10 cellular contexts compared by ENCODE assay signal in the genomic region with DNA sequence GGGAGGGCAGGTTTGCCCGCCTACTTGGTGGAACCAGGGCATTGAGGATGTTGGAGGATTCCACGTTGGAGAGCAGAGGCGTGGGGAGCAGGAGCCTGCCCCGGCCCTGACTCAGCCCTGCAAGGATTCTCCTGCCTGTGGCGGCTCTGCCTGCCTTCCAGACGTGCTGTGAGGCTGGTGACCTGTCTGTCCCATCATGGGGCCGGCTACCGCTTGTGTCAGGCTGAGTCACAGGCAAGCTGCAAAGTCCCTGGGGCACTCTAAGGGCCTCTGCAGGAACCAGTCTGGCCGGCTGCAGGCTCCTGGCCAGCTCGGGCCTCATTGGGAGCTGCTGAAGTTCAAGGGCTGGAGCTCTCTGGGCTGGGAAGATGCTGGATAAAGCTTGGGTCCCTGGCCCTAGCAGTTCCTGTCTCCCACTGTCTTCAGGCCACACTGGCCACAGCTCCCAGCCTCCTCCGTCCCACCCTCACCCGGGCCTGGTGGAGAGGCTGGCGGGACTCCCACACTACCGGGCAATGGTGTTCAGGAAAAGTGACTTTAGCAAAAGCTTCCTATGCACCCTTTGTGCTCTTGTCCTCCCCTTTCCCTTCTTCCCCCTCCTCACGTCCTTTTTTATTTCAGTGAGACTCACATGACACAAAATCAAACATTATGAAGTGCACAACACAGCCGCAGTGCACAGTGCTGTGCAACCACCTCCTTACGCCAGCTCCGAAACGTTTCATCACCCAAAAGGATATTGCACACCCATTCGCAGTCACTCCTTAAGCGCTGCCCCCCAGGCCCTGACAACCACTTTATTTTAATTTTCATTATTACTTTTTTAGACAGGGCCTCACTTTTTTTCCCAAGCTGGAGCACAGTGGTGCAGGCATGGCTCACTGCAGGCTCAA. TPM values are rescaled to one million over a fixed set of nuclear protein-coding genes. Genes with fewer than 3 reads are reported as not detected.
DNase-seq lines count a peak whose midpoint lies in the region; ATAC-seq and TF ChIP-seq lines count a peak whose summit lies in the region.
"Had no signal": no experiment of that assay in that cellular context is flagged by ENCODE, and none has a peak within 500 bp of the region (broad histone marks: within the 10 kb centered on the region; RNA-seq: fewer than 3 reads in every experiment).

No MANE protein-coding gene starts in this region.

- TF ChIP-seq CTCF in BE2C (IDR thresholded peaks at IDR 0.05; ENCODE audit: low read depth, low read length) = no peak
- TF ChIP-seq CTCF in HL-60 (IDR thresholded peaks at IDR 0.05; ENCODE audit: insufficient read depth, low read length) = no peak
- TF ChIP-seq CTCF in adrenal gland (IDR thresholded peaks at IDR 0.05) = no peak

- H3K27ac ChIP-seq in HL-60 (replicated peaks) (peak overlapping the region; percentile 86), adrenal gland (peak overlapping the region in 1 of 5 donors; percentile 21)

- no peaks in the 10 kb centered on the region for H3K4me1 ChIP-seq in BE2C
- peaks cover 0 to 4% of the 10 kb centered on the region in 2 donors for H3K4me1 ChIP-seq in adrenal gland (replicated peaks in 1 of 2)

- H3K27me3 ChIP-seq in BE2C = no peaks in the 10 kb centered on the region
- no peaks in the 10 kb centered on the region for H3K27me3 ChIP-seq in HL-60 (ENCODE audit: insufficient read depth, poor library complexity, severe bottlenecking)
- no peaks in the 10 kb centered on the region for H3K27me3 ChIP-seq in adrenal gland

- no peak overlapping the region for H3K4me3 ChIP-seq in BE2C (ENCODE audit: low read depth, low read length)
- H3K4me3 ChIP-seq in HL-60 (replicated peaks; ENCODE audit: insufficient read depth, low read length) = no peak overlapping the region
- no peak overlapping the region for H3K4me3 ChIP-seq in adrenal gland

- DNase-seq in BE2C (peak; percentile 73), HL-60 (ENCODE audit: low read depth in 1 of 2, low spot score in 1 of 2) (peak; percentile 89 to 90), adrenal gland (peak in 4 of 7 donors; percentile 54 to 85 (median 68)), islet precursor cell (peak; percentile 100), GM19238 (ENCODE audit: insufficient read length, low spot score) (no peak), NCI-H345 (lab: John Stamatoyannopoulos, UW) (no peak)
- no peak for DNase-seq in activated CD4-positive, CD25-positive, alpha-beta regulatory T cell (lab: John Stamatoyannopoulos, UW)
- DNase-seq: activated B cell treated with CpG ODN at 0.5 μM for 24 hours, NCI-H2107 had no signal

- 62 to 74% (median 70%) methylated on average over 12 to 21 of the region's 21 CpGs for WGBS in adrenal gland, 4 donors

- H3K36me3 ChIP-seq in BE2C = no peaks in the 10 kb centered on the region
- no peaks in the 10 kb centered on the region for H3K36me3 ChIP-seq in adrenal gland (replicated peaks in 1 of 2)

- ATAC-seq in HG03457 (IDR thresholded peaks at IDR 0.05; ENCODE audit: unreplicated experiment) = no peak

- H3K9me3 ChIP-seq in BE2C = no peaks in the 10 kb centered on the region
- H3K9me3 ChIP-seq in adrenal gland (replicated peaks in 1 of 3) = no peaks in the 10 kb centered on the region

- intact Hi-C loops in adrenal gland (cut with DNase I) = no loop called here

- no peak for TF ChIP-seq POLR2A in adrenal gland (IDR thresholded peaks at IDR 0.05)

RNA-seq across cellular contexts. Expression of a gene that starts 22.0 kb away (rescaled TPM):
- 43.2 TPM for polyA plus RNA-seq in BE2C (2012; ENCODE audit: insufficient read depth, insufficient read length, low read depth)
- 10 to 100 TPM; 26.6 to 82.1 (median 29.9) TPM for total RNA-seq in adrenal gland
- polyA plus RNA-seq in adrenal gland = 100 to 1,000 TPM in 1 of 3 donors, 10 to 100 TPM in 1, 1 to 10 TPM in 1; 2.9 to 123 (median 54.0) TPM

RNA-seq across cellular contexts. Expression of a gene that starts 44.2 kb away (rescaled TPM):
- polyA plus RNA-seq in BE2C (2012; ENCODE audit: insufficient read depth, insufficient read length, low read depth) = 3.2 TPM
- total RNA-seq in adrenal gland = 1 to 10 TPM in 4 of 8 donors, under 1 TPM in 3, not detected in 1; 0.32 to 3.9 (median 1.1) TPM
- polyA plus RNA-seq in adrenal gland = 10 to 100 TPM in 1 of 3 donors, 1 to 10 TPM in 1, under 1 TPM in 1; 0.46 to 16.5 (median 5.7) TPM

RNA-seq across cellular contexts. Expression of a gene that starts 56.7 kb away (rescaled TPM):
- 128 TPM for polyA plus RNA-seq in BE2C (2012; ENCODE audit: insufficient read depth, insufficient read length, low read depth)
- 10 to 100 TPM in 7 of 8 donors, 1 to 10 TPM in 1; 10.0 to 46.5 (median 24.5) TPM for total RNA-seq in adrenal gland
- 10 to 100 TPM; 11.7 to 57.4 (median 56.0) TPM for polyA plus RNA-seq in adrenal gland

Comparison
In these comparisons a context has a peak if more than half of its experiments do, and no peak if none do; other contexts are left out.
1. DNase-seq: peak in BE2C (single experiment), HL-60 (2 of 2), adrenal gland (4 of 7) and islet precursor cell (single experiment); none in activated CD4-positive, CD25-positive, alpha-beta regulatory T cell (0 of 4), GM19238 (single experiment) and NCI-H345 (single experiment).